ENCODE assay signal across 1 cellular context in genomic region chr6:15389759-15390723, GRCh38.
TF ChIP-seq lines count a peak whose summit lies in the region.

No MANE protein-coding gene starts in this region.

TF ChIP-seq in HEK293, 187 proteins besides CTCF, POLR2A, EP300 and RAD21 (continued from another document and continues in another):
- TF ChIP-seq TCF7L2 (IDR thresholded peaks at IDR 0.05; ENCODE audit: borderline replicate concordance, low read depth, low read length): no peak
- no peak for TF ChIP-seq PATZ1 (tag by site-specific recombination; IDR thresholded peaks at IDR 0.05)
- no peak for TF ChIP-seq KLF7 (tag by site-specific recombination; IDR thresholded peaks at IDR 0.05; ENCODE audit: borderline replicate concordance)
- no peak for TF ChIP-seq BCL11A (tag by site-specific recombination; IDR thresholded peaks at IDR 0.05; ENCODE audit: low read depth)
- TF ChIP-seq ZNF394 (tag by site-specific recombination; IDR thresholded peaks at IDR 0.05; ENCODE audit: borderline replicate concordance): no peak
- TF ChIP-seq ZNF529 (tag by site-specific recombination; IDR thresholded peaks at IDR 0.05; ENCODE audit: insufficient replicate concordance): no peak
- TF ChIP-seq SETDB1 (IDR thresholded peaks at IDR 0.05; ENCODE audit: insufficient read length, low read length): no peak
- TF ChIP-seq ZBTB1 (tag by site-specific recombination; IDR thresholded peaks at IDR 0.05): no peak
- no peak for TF ChIP-seq ZSCAN16 (tag by site-specific recombination; IDR thresholded peaks at IDR 0.05)
- TF ChIP-seq ZNF2 (tag by site-specific recombination; IDR thresholded peaks at IDR 0.05): peak; percentile 66; the same call in 1 of the 2 replicates
- TF ChIP-seq SP7 (tag by site-specific recombination; IDR thresholded peaks at IDR 0.05): 0 out of 2 replicates have a peak, but pooled peaks have one; percentile 34
- no peak for TF ChIP-seq ZNF133 (tag by site-specific recombination; IDR thresholded peaks at IDR 0.05)
- no peak for TF ChIP-seq ZNF341 (tag by site-specific recombination; IDR thresholded peaks at IDR 0.05; ENCODE audit: low read depth)
- no peak for TF ChIP-seq KLF16 (tag by site-specific recombination; IDR thresholded peaks at IDR 0.05)
- no peak for TF ChIP-seq ZNF426 (tag by site-specific recombination; IDR thresholded peaks at IDR 0.05)
- no peak for TF ChIP-seq ZNF433 (tag by site-specific recombination; IDR thresholded peaks at IDR 0.05; ENCODE audit: low read depth)
- TF ChIP-seq ZNF596 (tag by site-specific recombination; IDR thresholded peaks at IDR 0.05): no peak
- TF ChIP-seq ZNF16 (tag by site-specific recombination; IDR thresholded peaks at IDR 0.05; ENCODE audit: low read depth): no peak
- peak; percentile 42 for TF ChIP-seq ZXDB (tag by site-specific recombination; IDR thresholded peaks at IDR 0.05)
- TF ChIP-seq ZSCAN30 (tag by site-specific recombination; IDR thresholded peaks at IDR 0.05): 0 out of 2 replicates have a peak, but pooled peaks have one; percentile 49
- no peak for TF ChIP-seq ZNF513 (tag by site-specific recombination; IDR thresholded peaks at IDR 0.05)
- peak; percentile 27; the same call in 1 of the 2 replicates for TF ChIP-seq ZEB2 (tag by site-specific recombination; IDR thresholded peaks at IDR 0.05)
- TF ChIP-seq ATF2 (tag by site-specific recombination; IDR thresholded peaks at IDR 0.05; ENCODE audit: low read depth): no peak
- TF ChIP-seq SCRT2 (tag by site-specific recombination; IDR thresholded peaks at IDR 0.05): peak; percentile 97
- no peak for TF ChIP-seq ZBTB20 (tag by site-specific recombination; IDR thresholded peaks at IDR 0.05)
- TF ChIP-seq SCRT1 (tag by site-specific recombination; IDR thresholded peaks at IDR 0.05; ENCODE audit: borderline replicate concordance): peak; percentile 92
- TF ChIP-seq ZNF654 (tag by site-specific recombination; IDR thresholded peaks at IDR 0.05; ENCODE audit: low read depth): peak; percentile 93
- TF ChIP-seq ZNF398 (tag by site-specific recombination; IDR thresholded peaks at IDR 0.05): no peak
- TF ChIP-seq ZNF184 (tag by site-specific recombination; IDR thresholded peaks at IDR 0.05): no peak
- no peak for TF ChIP-seq ZNF677 (tag by site-specific recombination; IDR thresholded peaks at IDR 0.05)
- no peak for TF ChIP-seq ZNF10 (tag by site-specific recombination; IDR thresholded peaks at IDR 0.05)
- TF ChIP-seq ZSCAN5A (tag by site-specific recombination; IDR thresholded peaks at IDR 0.05): no peak
- TF ChIP-seq ZBTB21 (tag by site-specific recombination; IDR thresholded peaks at IDR 0.05): no peak
- no peak for TF ChIP-seq GLI2 (tag by site-specific recombination; IDR thresholded peaks at IDR 0.05; ENCODE audit: borderline replicate concordance, low read depth)
- TF ChIP-seq ZNF514 (tag by site-specific recombination; IDR thresholded peaks at IDR 0.05): no peak
- no peak for TF ChIP-seq ZFP37 (tag by site-specific recombination; IDR thresholded peaks at IDR 0.05)
- TF ChIP-seq, protein P1, sequence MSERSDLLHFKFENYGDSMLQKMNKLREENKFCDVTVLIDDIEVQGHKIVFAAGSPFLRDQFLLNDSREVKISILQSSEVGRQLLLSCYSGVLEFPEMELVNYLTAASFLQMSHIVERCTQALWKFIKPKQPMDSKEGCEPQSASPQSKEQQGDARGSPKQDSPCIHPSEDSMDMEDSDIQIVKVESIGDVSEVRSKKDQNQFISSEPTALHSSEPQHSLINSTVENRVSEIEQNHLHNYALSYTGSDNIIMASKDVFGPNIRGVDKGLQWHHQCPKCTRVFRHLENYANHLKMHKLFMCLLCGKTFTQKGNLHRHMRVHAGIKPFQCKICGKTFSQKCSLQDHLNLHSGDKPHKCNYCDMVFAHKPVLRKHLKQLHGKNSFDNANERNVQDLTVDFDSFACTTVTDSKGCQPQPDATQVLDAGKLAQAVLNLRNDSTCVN (tag by site-specific recombination; optimal IDR thresholded peaks at IDR 0.05): no peak
- no peak for TF ChIP-seq ZBTB7A (tag by site-specific recombination; IDR thresholded peaks at IDR 0.05; ENCODE audit: low read depth)
- no peak for TF ChIP-seq ZBTB6 (tag by site-specific recombination; IDR thresholded peaks at IDR 0.05)
- TF ChIP-seq ZFP41 (tag by site-specific recombination; IDR thresholded peaks at IDR 0.05; ENCODE audit: borderline replicate concordance): no peak
- TF ChIP-seq GFI1B (tag by site-specific recombination; IDR thresholded peaks at IDR 0.05): no peak
- no peak for TF ChIP-seq ZNF639 (tag by site-specific recombination; IDR thresholded peaks at IDR 0.05)
- no peak for TF ChIP-seq IKZF3 (tag by site-specific recombination; IDR thresholded peaks at IDR 0.05)
- TF ChIP-seq HIC1 (tag by site-specific recombination; IDR thresholded peaks at IDR 0.05): no peak
- TF ChIP-seq, protein P2, sequence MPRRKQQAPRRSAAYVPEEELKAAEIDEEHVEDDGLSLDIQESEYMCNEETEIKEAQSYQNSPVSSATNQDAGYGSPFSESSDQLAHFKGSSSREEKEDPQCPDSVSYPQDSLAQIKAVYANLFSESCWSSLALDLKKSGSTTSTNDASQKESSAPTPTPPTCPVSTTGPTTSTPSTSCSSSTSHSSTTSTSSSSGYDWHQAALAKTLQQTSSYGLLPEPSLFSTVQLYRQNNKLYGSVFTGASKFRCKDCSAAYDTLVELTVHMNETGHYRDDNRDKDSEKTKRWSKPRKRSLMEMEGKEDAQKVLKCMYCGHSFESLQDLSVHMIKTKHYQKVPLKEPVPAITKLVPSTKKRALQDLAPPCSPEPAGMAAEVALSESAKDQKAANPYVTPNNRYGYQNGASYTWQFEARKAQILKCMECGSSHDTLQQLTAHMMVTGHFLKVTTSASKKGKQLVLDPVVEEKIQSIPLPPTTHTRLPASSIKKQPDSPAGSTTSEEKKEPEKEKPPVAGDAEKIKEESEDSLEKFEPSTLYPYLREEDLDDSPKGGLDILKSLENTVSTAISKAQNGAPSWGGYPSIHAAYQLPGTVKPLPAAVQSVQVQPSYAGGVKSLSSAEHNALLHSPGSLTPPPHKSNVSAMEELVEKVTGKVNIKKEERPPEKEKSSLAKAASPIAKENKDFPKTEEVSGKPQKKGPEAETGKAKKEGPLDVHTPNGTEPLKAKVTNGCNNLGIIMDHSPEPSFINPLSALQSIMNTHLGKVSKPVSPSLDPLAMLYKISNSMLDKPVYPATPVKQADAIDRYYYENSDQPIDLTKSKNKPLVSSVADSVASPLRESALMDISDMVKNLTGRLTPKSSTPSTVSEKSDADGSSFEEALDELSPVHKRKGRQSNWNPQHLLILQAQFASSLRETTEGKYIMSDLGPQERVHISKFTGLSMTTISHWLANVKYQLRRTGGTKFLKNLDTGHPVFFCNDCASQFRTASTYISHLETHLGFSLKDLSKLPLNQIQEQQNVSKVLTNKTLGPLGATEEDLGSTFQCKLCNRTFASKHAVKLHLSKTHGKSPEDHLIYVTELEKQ (tag by site-specific recombination; IDR thresholded peaks at IDR 0.05; ENCODE audit: borderline replicate concordance): no peak
- no peak for TF ChIP-seq ZNF707 (tag by site-specific recombination; IDR thresholded peaks at IDR 0.05)
- no peak for TF ChIP-seq ZNF404 (tag by site-specific recombination; IDR thresholded peaks at IDR 0.05)
- no peak for TF ChIP-seq ZNF600 (tag by site-specific recombination; IDR thresholded peaks at IDR 0.05)
- TF ChIP-seq ZBTB17 (tag by site-specific recombination; IDR thresholded peaks at IDR 0.05): peak; percentile 29; the same call in 1 of the 2 replicates
- no peak for TF ChIP-seq ZNF112 (tag by site-specific recombination; IDR thresholded peaks at IDR 0.05)
- TF ChIP-seq ZBTB48 (tag by site-specific recombination; IDR thresholded peaks at IDR 0.05): no peak
